Comparison of ENCODE assay signal across 15 cellular contexts in genomic region chr2:109410021-109410815, GRCh38.
DNase-seq lines count a peak whose midpoint lies in the region; ATAC-seq, FAIRE-seq and TF ChIP-seq lines count a peak whose summit lies in the region.
"Had no signal": no experiment of that assay in that cellular context is flagged by ENCODE, and none has a peak within 500 bp of the region (broad histone marks: within the 10 kb centered on the region; RNA-seq: fewer than 3 reads in every experiment).

No MANE protein-coding gene starts in this region.

- H2BK5ac ChIP-seq in neuronal stem cell (ENCODE audit: low read length), result no peak overlapping the region

- H3K4me1 ChIP-seq in neuronal stem cell (ENCODE audit: control insufficient read depth in 2 of 2, insufficient read depth in 1 of 2, low read depth in 1 of 2, low read length in 2 of 2) (peaks cover 11 to 19% of the 10 kb centered on the region in 2 donors), small intestine (ENCODE audit: control insufficient read depth in 2 of 2, insufficient read depth in 1 of 2, low read depth in 1 of 2, low read length in 1 of 2) (no peaks in the 10 kb centered on the region)
- H3K4me1 ChIP-seq: prostate gland had no signal

- H3K36me3 ChIP-seq in neuronal stem cell (replicated peaks in 1 of 2; ENCODE audit: control insufficient read depth in 2 of 2, insufficient read depth in 2 of 2, low read length in 2 of 2) (no peaks in the 10 kb centered on the region), small intestine (ENCODE audit: control insufficient read depth in 2 of 2, insufficient read depth in 2 of 2, low read length in 2 of 2) (no peaks in the 10 kb centered on the region)
- H3K36me3 ChIP-seq: prostate gland, stomach had no signal

- peak overlapping the region; percentile 62 for H2AFZ ChIP-seq in neuronal stem cell (ENCODE audit: low read length)

- H3K4me3 ChIP-seq in fibroblast of mammary gland (ENCODE audit: control insufficient read depth, low read depth, low read length), result no peak overlapping the region
- H3K4me3 ChIP-seq in neuronal stem cell (ENCODE audit: low read length in 2 of 2), result no peak overlapping the region
- no peak overlapping the region for H3K4me3 ChIP-seq in small intestine (ENCODE audit: low read depth in 1 of 2, low read length in 2 of 2)
- H3K4me3 ChIP-seq: prostate gland, stomach had no signal

- no peak overlapping the region for H4K8ac ChIP-seq in neuronal stem cell (ENCODE audit: low read depth, low read length)

- H4K91ac ChIP-seq in neuronal stem cell (ENCODE audit: low read depth, low read length, poor library complexity), result no peak overlapping the region

- H3K14ac ChIP-seq in neuronal stem cell (ENCODE audit: low read length), result no peak overlapping the region

- H3K27ac ChIP-seq in neuronal stem cell (replicated peaks; ENCODE audit: low read length) (no peak overlapping the region), small intestine (ENCODE audit: low read depth in 1 of 2, low read length in 1 of 2) (no peak overlapping the region)
- H3K27ac ChIP-seq: prostate gland, stomach had no signal

- H3K9me3 ChIP-seq in neuronal stem cell (replicated peaks in 1 of 2; ENCODE audit: control insufficient read depth in 2 of 2, insufficient read depth in 1 of 2, low read depth in 1 of 2, low read length in 2 of 2) (no peaks in the 10 kb centered on the region), small intestine (ENCODE audit: control insufficient read depth, low read depth) (no peaks in the 10 kb centered on the region)
- H3K9me3 ChIP-seq: prostate gland, stomach had no signal

- H2AK5ac ChIP-seq in neuronal stem cell (ENCODE audit: low read depth, low read length), result no peak overlapping the region

- FAIRE-seq in small intestine (lab: Jason Lieb, UNC), result no peak
- FAIRE-seq: endothelial cell of umbilical vein had no signal

- peak overlapping the region; percentile 88 for H3K18ac ChIP-seq in neuronal stem cell (ENCODE audit: low read length)

- peaks cover 0 to 9% (median 2%) of the 10 kb centered on the region in 3 experiments for H3K27me3 ChIP-seq in neuronal stem cell (ENCODE audit: control insufficient read depth in 3 of 3, insufficient read depth in 3 of 3, low read depth in 1 of 3, low read length in 3 of 3)
- H3K27me3 ChIP-seq in small intestine (ENCODE audit: control insufficient read depth in 2 of 2, insufficient read depth in 2 of 2, low read length in 2 of 2), result no peaks in the 10 kb centered on the region
- H3K27me3 ChIP-seq: stomach had no signal

- H2BK120ac ChIP-seq in neuronal stem cell (ENCODE audit: low read depth, low read length), result peak overlapping the region; percentile 93

- peak; percentile 12 for DNase-seq in COLO668 (lab: John Stamatoyannopoulos, UW; ENCODE audit: unreplicated experiment)
- peak; percentile 69 for DNase-seq in NCI-H2107 treated with DMSO at 0.1 percent for 48 hours (lab: John Stamatoyannopoulos, UW; ENCODE audit: unreplicated experiment)
- DNase-seq in fibroblast of mammary gland (ENCODE audit: low read depth), result peak; percentile 64
- peak; percentile 45 for DNase-seq in neuronal stem cell (ENCODE audit: low spot score)
- no peak for DNase-seq in small intestine
- no peak for DNase-seq in RKO (ENCODE audit: low spot score)
- DNase-seq: activated CD8-positive, alpha-beta memory T cell treated with anti-CD3 and anti-CD28 coated beads, Interleukin-2, amount 50 U/mL, for 4 hours; activated naive CD4-positive, alpha-beta T cell treated with anti-CD3 and anti-CD28 coated beads, Interleukin-2, amount 50 U/mL, for 16 hours; NCI-H1105; NCI-H774; stomach had no signal

- ATAC-seq in HG03196 (IDR thresholded peaks at IDR 0.05; ENCODE audit: unreplicated experiment) (no peak), HG03135 (IDR thresholded peaks at IDR 0.05; ENCODE audit: unreplicated experiment) (no peak)

- H2BK12ac ChIP-seq in neuronal stem cell (ENCODE audit: low read length), result no peak overlapping the region

- H3K4ac ChIP-seq in neuronal stem cell (ENCODE audit: low read length), result no peak overlapping the region

- TF ChIP-seq CTCF in fibroblast of mammary gland (conservative IDR thresholded peaks at IDR 0.05; ENCODE audit: control insufficient read depth, insufficient read depth, low read depth, low read length), result no peak

- peak overlapping the region; percentile 55 for H3K4me2 ChIP-seq in neuronal stem cell (ENCODE audit: insufficient read depth, low read length, poor library complexity, severe bottlenecking)

- peak overlapping the region; percentile 11 for H3K23ac ChIP-seq in neuronal stem cell (ENCODE audit: low read depth, low read length, poor library complexity)

- peak overlapping the region; percentile 53 for H3K9ac ChIP-seq in neuronal stem cell (ENCODE audit: low read depth, low read length, poor library complexity)

- no peaks in the 10 kb centered on the region for H3K79me1 ChIP-seq in neuronal stem cell (ENCODE audit: low read depth, low read length)

- no CpG with 5 or more reads among the region's 23 CpGs for WGBS in neuronal stem cell (ENCODE audit: extremely low coverage in 2 of 2, insufficient read length in 2 of 2, insufficient replicate concordance in 1 of 2), 2 donors
- 74 to 77% (median 77%) methylated on average over 23 of the region's 23 CpGs for WGBS in small intestine, 3 donors

- H2BK15ac ChIP-seq in neuronal stem cell (ENCODE audit: low read length), result no peak overlapping the region

Comparison
In these comparisons a context has a peak if more than half of its experiments do, and no peak if none do; other contexts are left out.
1. DNase-seq: peak in COLO668 (single experiment), NCI-H2107 treated with DMSO at 0.1 percent for 48 hours (single experiment), fibroblast of mammary gland (single experiment) and neuronal stem cell (single experiment); none in small intestine (single experiment) and RKO (single experiment).